24 cellular contexts compared by ENCODE assay signal in the genomic region with DNA sequence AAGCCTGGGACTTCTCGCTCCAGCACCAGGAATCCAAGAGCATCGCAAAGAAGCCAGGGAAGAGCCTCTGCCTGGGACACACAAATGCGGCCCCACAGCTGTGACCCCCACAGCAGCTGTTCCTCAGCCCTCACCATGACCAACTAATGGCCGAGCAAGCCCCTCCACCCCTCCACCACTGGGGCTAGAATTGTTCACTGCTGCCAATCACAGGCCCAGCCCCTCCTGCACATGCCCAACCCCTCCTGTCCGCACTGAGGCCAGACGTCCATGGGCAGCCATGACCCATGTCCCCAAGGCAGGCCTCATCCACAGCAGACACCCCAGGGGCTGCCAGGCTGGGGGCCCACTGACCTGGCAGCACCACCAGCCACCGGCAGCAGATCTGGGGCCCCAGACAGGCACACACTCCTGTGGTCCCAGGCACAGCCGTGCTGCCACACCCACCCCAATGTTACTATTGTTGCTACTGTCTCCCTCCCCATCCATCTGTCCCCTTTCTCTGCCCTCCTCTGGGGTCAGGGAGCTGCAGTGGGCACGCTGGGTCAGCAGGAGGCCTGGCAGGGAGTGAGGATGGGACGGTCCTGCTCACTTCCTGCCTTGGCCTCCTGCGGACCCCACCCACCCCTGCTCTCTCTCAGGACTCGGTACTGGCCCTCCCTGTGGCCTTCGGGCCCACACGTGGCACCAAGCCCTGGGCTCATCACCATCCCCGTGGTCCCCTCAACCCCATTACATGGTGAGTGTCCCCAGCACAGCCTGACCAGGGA. TPM values are rescaled to one million over a fixed set of nuclear protein-coding genes. Genes with fewer than 3 reads are reported as not detected.
DNase-seq lines count a peak whose midpoint lies in the region; ATAC-seq, FAIRE-seq and TF ChIP-seq lines count a peak whose summit lies in the region.
"Had no signal": no experiment of that assay in that cellular context is flagged by ENCODE, and none has a peak within 500 bp of the region (broad histone marks: within the 10 kb centered on the region; RNA-seq: fewer than 3 reads in every experiment).

No MANE protein-coding gene starts in this region.

- peak overlapping the region; percentile 38; the same call in 1 of the 2 replicates for H3K4me2 ChIP-seq in HepG2 (ENCODE audit: low read depth, low read length)
- peak overlapping the region; percentile 28 for H3K4me2 ChIP-seq in parathyroid adenoma (ENCODE audit: low read length)

- ATAC-seq in HepG2 (peak; percentile 15), HG02840 (IDR thresholded peaks at IDR 0.05; ENCODE audit: low FRiP score, unreplicated experiment) (no peak)
- ATAC-seq: stimulated activated memory B cell treated with anti-CD40 and anti-IgM and Interleukin-4, amounts not matched to agents 10 μg/mL and 1 μg/mL and 100 μg/mL, for 72 hours had no signal

- TF ChIP-seq POLR2A in HepG2 (IDR thresholded peaks at IDR 0.05; ENCODE audit: insufficient read depth in 1 of 2, low read depth in 2 of 2, low read length in 2 of 2) (no peak), uterus (IDR thresholded peaks at IDR 0.05) (no peak)

- no peak overlapping the region for H3K9ac ChIP-seq in HepG2 (ENCODE audit: insufficient read depth, low read depth, low read length)
- H3K9ac ChIP-seq in parathyroid adenoma = no peak overlapping the region

- H4K20me1 ChIP-seq in HepG2 (ENCODE audit: insufficient read depth, low read length) = no peaks in the 10 kb centered on the region

- WGBS in HepG2 (ENCODE audit: low lambda C conversion rate) = 45% methylated on average over 11 of the region's 15 CpGs

- TF ChIP-seq CTCF in cardiac muscle cell (IDR thresholded peaks at IDR 0.05; ENCODE audit: low read depth, low read length) = no peak
- TF ChIP-seq CTCF in left ventricle myocardium inferior (IDR thresholded peaks at IDR 0.05; ENCODE audit: borderline replicate concordance) = no peak
- no peak for TF ChIP-seq CTCF in HepG2 (CRISPR knock-in tag; IDR thresholded peaks at IDR 0.05)
- TF ChIP-seq CTCF in parathyroid adenoma (IDR thresholded peaks at IDR 0.05) = no peak
- TF ChIP-seq CTCF in uterus (IDR thresholded peaks at IDR 0.05) = no peak

- H3K27ac ChIP-seq in cardiac muscle cell = peak overlapping the region; percentile 39
- no peak overlapping the region for H3K27ac ChIP-seq in left ventricle myocardium inferior (replicated peaks)
- no peak overlapping the region for H3K27ac ChIP-seq in HepG2 (ENCODE audit: extremely low read length, insufficient read depth, low read length)
- H3K27ac ChIP-seq in parathyroid adenoma = peak overlapping the region; percentile 80
- no peak overlapping the region for H3K27ac ChIP-seq in uterus
- H3K27ac ChIP-seq: ascending aorta, SK-N-MC had no signal

- no TSS peak for BruUV-seq in HepG2 (replicated peaks; lab: Mats Ljungman, UMichigan)

- intact Hi-C loops in left ventricle myocardium inferior (cut with micrococcal nuclease) = no loop called here
- intact Hi-C loops in HepG2 (cut with micrococcal nuclease; ENCODE audit: unreplicated experiment) = no loop called here
- intact Hi-C loops in uterus (cut with DNase I; ENCODE audit: low total_unique reads) = no loop called here

- H3K4me1 ChIP-seq in cardiac muscle cell (ENCODE audit: low read depth) = peaks cover 8% of the 10 kb centered on the region
- peaks cover 42% of the 10 kb centered on the region for H3K4me1 ChIP-seq in left ventricle myocardium inferior
- H3K4me1 ChIP-seq in HepG2 (ENCODE audit: insufficient read depth, low read length) = peaks cover 26% of the 10 kb centered on the region
- H3K4me1 ChIP-seq in parathyroid adenoma = peaks cover 18% of the 10 kb centered on the region
- peaks cover 0 to 4% of the 10 kb centered on the region in 2 donors for H3K4me1 ChIP-seq in uterus

- H3K9me3 ChIP-seq in cardiac muscle cell (ENCODE audit: low read depth) (no peaks in the 10 kb centered on the region), left ventricle myocardium inferior (replicated peaks) (no peaks in the 10 kb centered on the region), HepG2 (ENCODE audit: low read length) (no peaks in the 10 kb centered on the region), parathyroid adenoma (ENCODE audit: control insufficient read depth, low read length) (no peaks in the 10 kb centered on the region), uterus (no peaks in the 10 kb centered on the region)
- H3K9me3 ChIP-seq: ascending aorta, mucosa of descending colon had no signal

- H3K79me2 ChIP-seq in HepG2 (ENCODE audit: insufficient read depth, low read length) = no peaks in the 10 kb centered on the region
- H3K79me2 ChIP-seq in parathyroid adenoma = peaks cover 7% of the 10 kb centered on the region

- in situ Hi-C loops in HepG2 (cut with HindIII; ENCODE audit: extremely low pct_ligation_motif_present, low pct_unique_long_range_greater_than_20kb) = no loop called here

- TF ChIP-seq EP300 in HepG2 (IDR thresholded peaks at IDR 0.05; ENCODE audit: low read depth in 2 of 2, low read length in 2 of 2) = no peak
- TF ChIP-seq EP300 in HepG2 (CRISPR knock-in tag; IDR thresholded peaks at IDR 0.05; ENCODE audit: borderline replicate concordance) = no peak

- H3K36me3 ChIP-seq in cardiac muscle cell = no peaks in the 10 kb centered on the region
- no peaks in the 10 kb centered on the region for H3K36me3 ChIP-seq in left ventricle myocardium inferior
- no peaks in the 10 kb centered on the region for H3K36me3 ChIP-seq in HepG2 (replicated peaks in 1 of 2; ENCODE audit: control insufficient read depth in 1 of 2, insufficient read depth in 2 of 2, low read length in 2 of 2)
- H3K36me3 ChIP-seq in parathyroid adenoma (ENCODE audit: control insufficient read depth, insufficient read depth, low read length) = no peaks in the 10 kb centered on the region
- no peaks in the 10 kb centered on the region for H3K36me3 ChIP-seq in uterus
- H3K36me3 ChIP-seq: ascending aorta had no signal

- DNase-seq in cardiac muscle cell (ENCODE audit: low read depth in 1 of 2, low spot score in 1 of 2) (no peak), left ventricle myocardium inferior (no peak), HepG2 (ENCODE audit: low spot score) (no peak), frontal cortex (ENCODE audit: low spot score in 2 of 2) (no peak), cerebellar cortex (ENCODE audit: low spot score) (no peak), uterus (no peak)
- DNase-seq: activated B cell treated with CpG ODN at 0.5 μM for 24 hours; activated CD4-positive, alpha-beta memory T cell treated with anti-CD3 and anti-CD28 coated beads for 36 hours; activated naive CD4-positive, alpha-beta T cell treated with anti-CD3 and anti-CD28 coated beads for 36 hours; NCI-H1105 treated with DMSO at 0.1 percent for 48 hours; NCI-H2081 treated with DMSO at 0.1 percent for 48 hours; nucleus accumbens had no signal

- H2AFZ ChIP-seq in HepG2 (ENCODE audit: low read length) (no peak overlapping the region), parathyroid adenoma (peak overlapping the region; percentile 56)

- H3K4me3 ChIP-seq in cardiac muscle cell (no peak overlapping the region), left ventricle myocardium inferior (no peak overlapping the region), HepG2 (replicated peaks in 1 of 3; ENCODE audit: insufficient read depth in 1 of 3, low read depth in 2 of 3, low read length in 3 of 3) (no peak overlapping the region; a peak in 1 of 6 replicates), parathyroid adenoma (ENCODE audit: low read depth, low read length) (no peak overlapping the region), uterus (no peak overlapping the region)
- H3K4me3 ChIP-seq: ascending aorta, mucosa of descending colon, SK-N-MC had no signal

- POLR2A ChIA-PET in HepG2 (lab: Yijun Ruan, JAX) = no interaction called here

- no peak for FAIRE-seq in HepG2 (lab: Jason Lieb, UNC)
- no peak for FAIRE-seq in frontal cortex (lab: Jason Lieb, UNC)
- FAIRE-seq: endometrium, G401.6 had no signal

- no peaks in the 10 kb centered on the region for H3K27me3 ChIP-seq in cardiac muscle cell
- H3K27me3 ChIP-seq in left ventricle myocardium inferior (ENCODE audit: low read depth) = no peaks in the 10 kb centered on the region
- peaks cover 6 to 30% of the 10 kb centered on the region in 2 experiments for H3K27me3 ChIP-seq in HepG2 (ENCODE audit: control insufficient read depth in 1 of 2, insufficient read depth in 2 of 2, low read length in 2 of 2)
- no peaks in the 10 kb centered on the region for H3K27me3 ChIP-seq in parathyroid adenoma (ENCODE audit: control insufficient read depth, insufficient read depth, low read length)
- no peaks in the 10 kb centered on the region for H3K27me3 ChIP-seq in uterus
- H3K27me3 ChIP-seq: ascending aorta had no signal

- CTCF ChIA-PET in HepG2 (lab: Yijun Ruan, JAX; ENCODE audit: low intra/inter-chr PET ratio, low total read pairs) = no interaction called here

- no peak for TF ChIP-seq RAD21 in HepG2 (CRISPR knock-in tag; IDR thresholded peaks at IDR 0.05)

RNA-seq across cellular contexts. Expression of a gene that starts 56.0 kb away (rescaled TPM):
- total RNA-seq in cardiac muscle cell (2.7 and 4.0 TPM in 2 replicates), left ventricle myocardium inferior (5.6 TPM), HepG2 (2016; rRNA removed; fragmentation: Illumina TruSeq; extraction: Trizol) (0.22 and 0.24 TPM in 2 replicates), frontal cortex (3.7 TPM), uterus (10 to 100 TPM in 3 of 4 donors, 1 to 10 TPM in 1; 5.4 to 16.7 (median 13.4) TPM)
- polyA plus RNA-seq in cardiac muscle cell (1.3 and 1.9 TPM in 2 replicates), HepG2 (2011; rRNA removed) (0.12 and 0.30 TPM in 2 replicates)
- not detected in 2 replicates for total RNA-seq in HepG2 (2016; cell fraction: cytosol; rRNA removed; fragmentation: Illumina TruSeq; extraction: Trizol; ENCODE audit: low read depth)
- total RNA-seq in HepG2 (2016; cell fraction: insoluble cytoplasmic fraction; rRNA removed; fragmentation: Illumina TruSeq; extraction: Trizol) = 0.13 and 0.19 TPM in 2 replicates
- total RNA-seq in HepG2 (2016; cell fraction: membrane; rRNA removed; fragmentation: Illumina TruSeq; extraction: Trizol) = 0.14 and 0.22 TPM in 2 replicates
- 0.25 TPM in 1 of 2 replicates, not detected in the other for total RNA-seq in HepG2 (2016; cell fraction: nucleus; rRNA removed; fragmentation: Illumina TruSeq; extraction: Trizol)
- polyA plus RNA-seq in HepG2 (2011; cell fraction: cytosol; rRNA removed) = 0.09 TPM in 2 replicates
- 0.69 and 1.4 TPM in 2 replicates for polyA plus RNA-seq in HepG2 (2011; cell fraction: nucleus; rRNA removed)
- polyA plus RNA-seq in HepG2 (2012) = 0.04 and 0.31 TPM in 2 replicates
- 0.03 and 0.14 TPM in 2 replicates for polyA plus RNA-seq in HepG2 (2016; cell fraction: cytosol; fragmentation: Illumina TruSeq; extraction: Trizol; ENCODE audit: low read depth)
- 0.22 and 0.24 TPM in 2 replicates for polyA plus RNA-seq in HepG2 (2016; cell fraction: insoluble cytoplasmic fraction; fragmentation: Illumina TruSeq; extraction: Trizol; ENCODE audit: low read depth)
- not detected in 2 replicates for polyA plus RNA-seq in HepG2 (2016; cell fraction: membrane; fragmentation: Illumina TruSeq; extraction: Trizol; ENCODE audit: low read depth)
- polyA plus RNA-seq in HepG2 (2016; cell fraction: nucleus; fragmentation: Illumina TruSeq; extraction: Trizol; ENCODE audit: insufficient read depth, low read depth) = 0.19 and 0.61 TPM in 2 replicates
- polyA minus RNA-seq in HepG2 (2011; rRNA and poly(A)+ RNA removed; ENCODE audit: low replicate concordance) = 0.72 and 3.2 TPM in 2 replicates
- polyA minus RNA-seq in HepG2 (2011; cell fraction: cytosol; rRNA and poly(A)+ RNA removed) = 0.26 TPM in 1 of 2 replicates, not detected in the other
- 0.52 TPM in 1 of 2 replicates, not detected in the other for polyA minus RNA-seq in HepG2 (2011; cell fraction: nucleus; rRNA and poly(A)+ RNA removed)

RNA-seq across cellular contexts. Expression of a gene that starts 56.3 kb away (rescaled TPM):
- total RNA-seq in cardiac muscle cell = not detected in 2 replicates
- polyA plus RNA-seq in cardiac muscle cell = 0.10 TPM in 1 of 2 replicates, not detected in the other
- not detected for total RNA-seq in left ventricle myocardium inferior
- total RNA-seq in HepG2 (2016; rRNA removed; fragmentation: Illumina TruSeq; extraction: Trizol) = not detected in 2 replicates
- not detected in 2 replicates for total RNA-seq in HepG2 (2016; cell fraction: cytosol; rRNA removed; fragmentation: Illumina TruSeq; extraction: Trizol; ENCODE audit: low read depth)
- total RNA-seq in HepG2 (2016; cell fraction: insoluble cytoplasmic fraction; rRNA removed; fragmentation: Illumina TruSeq; extraction: Trizol) = not detected in 2 replicates
- not detected in 2 replicates for total RNA-seq in HepG2 (2016; cell fraction: membrane; rRNA removed; fragmentation: Illumina TruSeq; extraction: Trizol)
- not detected in 2 replicates for total RNA-seq in HepG2 (2016; cell fraction: nucleus; rRNA removed; fragmentation: Illumina TruSeq; extraction: Trizol)
- polyA plus RNA-seq in HepG2 (2011; rRNA removed) = 0.07 TPM in 1 of 2 replicates, not detected in the other
- polyA plus RNA-seq in HepG2 (2011; cell fraction: cytosol; rRNA removed) = 0.07 TPM in 1 of 2 replicates, not detected in the other
- polyA plus RNA-seq in HepG2 (2011; cell fraction: nucleus; rRNA removed) = 0.29 TPM in 1 of 2 replicates, not detected in the other
- not detected in 2 replicates for polyA plus RNA-seq in HepG2 (2012)
- not detected in 2 replicates for polyA plus RNA-seq in HepG2 (2016; cell fraction: cytosol; fragmentation: Illumina TruSeq; extraction: Trizol; ENCODE audit: low read depth)
- not detected in 2 replicates for polyA plus RNA-seq in HepG2 (2016; cell fraction: insoluble cytoplasmic fraction; fragmentation: Illumina TruSeq; extraction: Trizol; ENCODE audit: low read depth)
- polyA plus RNA-seq in HepG2 (2016; cell fraction: membrane; fragmentation: Illumina TruSeq; extraction: Trizol; ENCODE audit: low read depth) = not detected in 2 replicates
- not detected in 2 replicates for polyA plus RNA-seq in HepG2 (2016; cell fraction: nucleus; fragmentation: Illumina TruSeq; extraction: Trizol; ENCODE audit: insufficient read depth, low read depth)
- not detected in 2 replicates for polyA minus RNA-seq in HepG2 (2011; rRNA and poly(A)+ RNA removed; ENCODE audit: low replicate concordance)
- not detected in 2 replicates for polyA minus RNA-seq in HepG2 (2011; cell fraction: cytosol; rRNA and poly(A)+ RNA removed)
- polyA minus RNA-seq in HepG2 (2011; cell fraction: nucleus; rRNA and poly(A)+ RNA removed) = not detected in 2 replicates
- not detected for total RNA-seq in frontal cortex
- total RNA-seq in uterus = under 1 TPM in 2 of 4 donors, not detected in 2; 0.21 to 0.46 TPM
- total RNA-seq: A172; activated B cell treated with CpG ODN at 0.5 μM for 24 hours; activated CD4-positive, alpha-beta memory T cell treated with anti-CD3 and anti-CD28 coated beads for 36 hours; activated naive CD4-positive, alpha-beta T cell treated with anti-CD3 and anti-CD28 coated beads for 36 hours; ascending aorta; NCI-H460; sciatic nerve had no signal
- polyA plus RNA-seq: fibroblast of lung had no signal

Comparison
In these comparisons a context has a peak if more than half of its experiments do, and no peak if none do; other contexts are left out.
1. H3K27ac ChIP-seq: peak in cardiac muscle cell (single experiment) and parathyroid adenoma (single experiment); none in left ventricle myocardium inferior (single experiment), HepG2 (single experiment) and uterus (0 of 2).